Comparison of ENCODE assay signal across 18 cellular contexts in the genomic region with DNA sequence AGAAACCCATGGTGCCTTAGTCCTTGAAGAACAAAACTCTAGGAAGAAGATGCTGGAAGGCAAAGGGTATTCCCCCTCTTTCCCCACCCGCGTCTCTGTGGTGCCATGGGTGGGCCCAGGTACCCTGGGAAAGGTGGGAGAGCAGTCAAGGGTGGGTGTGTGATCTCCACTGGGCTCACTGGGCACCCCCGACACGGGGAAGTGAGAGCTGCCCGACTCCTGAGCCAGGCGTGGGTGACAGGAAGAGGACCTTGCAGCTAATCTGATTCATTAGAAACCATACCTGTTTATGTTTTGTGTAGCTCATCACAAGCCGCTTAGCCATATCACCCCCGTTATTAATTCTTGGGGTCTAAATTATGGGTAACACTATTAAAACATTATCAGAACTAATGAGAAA.
A peak's percentile ranks its signal among the peaks of the same experiment; 100 is the strongest.
DNase-seq lines count a peak whose midpoint lies in the region; ATAC-seq and TF ChIP-seq lines count a peak whose summit lies in the region.
"Had no signal": no experiment of that assay in that cellular context is flagged by ENCODE, and none has a peak within 500 bp of the region (broad histone marks: within the 10 kb centered on the region; RNA-seq: fewer than 3 reads in every experiment).

No MANE protein-coding gene starts in this region.

- no peak overlapping the region for H3K9ac ChIP-seq in iPS-15b (ENCODE audit: low read depth, low read length)
- H3K9ac ChIP-seq: BLaER1 had no signal

- no peak for ATAC-seq in WTC11
- no peak for ATAC-seq in GM19455 (IDR thresholded peaks at IDR 0.05; ENCODE audit: unreplicated experiment)
- no peak for ATAC-seq in HG03196 (IDR thresholded peaks at IDR 0.05; ENCODE audit: unreplicated experiment)
- ATAC-seq: left cardiac atrium had no signal

- intact Hi-C loops in activated naive CD4-positive, alpha-beta T cell treated with anti-CD3 and anti-CD28 coated beads for 36 hours (cut with micrococcal nuclease): no loop called here

- H3K36me3 Mint-ChIP-seq in activated naive CD4-positive, alpha-beta T cell treated with anti-CD3 and anti-CD28 coated beads, Interleukin-2, amount 50 U/mL, for 24 hours: no peaks in the 10 kb centered on the region
- no peaks in the 10 kb centered on the region for H3K36me3 Mint-ChIP-seq in activated naive CD4-positive, alpha-beta T cell treated with anti-CD3 and anti-CD28 coated beads for 36 hours (ENCODE audit: low read depth)
- H3K36me3 Mint-ChIP-seq in WTC11 (no peaks in the 10 kb centered on the region), type B pancreatic cell (peaks cover 3% of the 10 kb centered on the region)

- H3K27me3 ChIP-seq in iPS-15b (ENCODE audit: control insufficient read depth, insufficient read depth, low read length): peaks cover 50% of the 10 kb centered on the region

- POLR2A ChIA-PET in WTC11 (lab: Charles Lee): no interaction called here

- peak overlapping the region; percentile 48 for H3K4me3 ChIP-seq in iPS-15b (ENCODE audit: low read depth, low read length)
- H3K4me3 ChIP-seq: BLaER1 had no signal

- peaks cover 32% of the 10 kb centered on the region for H3K4me1 ChIP-seq in iPS-15b (ENCODE audit: control insufficient read depth, insufficient read depth, low read length)
- H3K4me1 ChIP-seq: BLaER1 had no signal

- no peak overlapping the region for H3K27ac Mint-ChIP-seq in activated naive CD4-positive, alpha-beta T cell treated with anti-CD3 and anti-CD28 coated beads, Interleukin-2, amount 50 U/mL, for 24 hours
- no peak overlapping the region for H3K27ac Mint-ChIP-seq in activated naive CD4-positive, alpha-beta T cell treated with anti-CD3 and anti-CD28 coated beads for 36 hours
- H3K27ac Mint-ChIP-seq in WTC11 (no peak overlapping the region), type B pancreatic cell (no peak overlapping the region)
- H3K27ac Mint-ChIP-seq: memory B cell, progenitor cell of endocrine pancreas had no signal

- peaks cover 5% of the 10 kb centered on the region for H3K4me1 Mint-ChIP-seq in activated naive CD4-positive, alpha-beta T cell treated with anti-CD3 and anti-CD28 coated beads, Interleukin-2, amount 50 U/mL, for 24 hours
- H3K4me1 Mint-ChIP-seq in activated naive CD4-positive, alpha-beta T cell treated with anti-CD3 and anti-CD28 coated beads for 36 hours (ENCODE audit: low read depth): peaks cover 3% of the 10 kb centered on the region
- H3K4me1 Mint-ChIP-seq in WTC11 (peaks cover 71% of the 10 kb centered on the region), type B pancreatic cell (ENCODE audit: unreplicated experiment) (peaks cover 14% of the 10 kb centered on the region)

- no peaks in the 10 kb centered on the region for H3K9me3 ChIP-seq in iPS-15b (ENCODE audit: control insufficient read depth, insufficient read depth, low read length)
- H3K9me3 ChIP-seq: adrenal gland had no signal

- CTCF ChIA-PET in activated naive CD4-positive, alpha-beta T cell treated with anti-CD3 and anti-CD28 coated beads for 36 hours (lab: Charles Lee): interaction anchor here (0.6 kb wide), 1 partner anchor 184 kb away, joined by 3 read pairs; no protein-coding TSS in a partner anchor
- CTCF ChIA-PET in WTC11 (lab: Charles Lee): no interaction called here

- H3K9me3 Mint-ChIP-seq in activated naive CD4-positive, alpha-beta T cell treated with anti-CD3 and anti-CD28 coated beads, Interleukin-2, amount 50 U/mL, for 24 hours: no peaks in the 10 kb centered on the region
- H3K9me3 Mint-ChIP-seq in activated naive CD4-positive, alpha-beta T cell treated with anti-CD3 and anti-CD28 coated beads for 36 hours: no peaks in the 10 kb centered on the region
- no peaks in the 10 kb centered on the region for H3K9me3 Mint-ChIP-seq in WTC11
- H3K9me3 Mint-ChIP-seq in type B pancreatic cell: no peaks in the 10 kb centered on the region
- H3K9me3 Mint-ChIP-seq: memory B cell had no signal

- H3K36me3 ChIP-seq in iPS-15b (ENCODE audit: control insufficient read depth, insufficient read depth, low read length): no peaks in the 10 kb centered on the region
- H3K36me3 ChIP-seq: adrenal gland, BLaER1 had no signal

- no peak for DNase-seq in activated naive CD4-positive, alpha-beta T cell treated with anti-CD3 and anti-CD28 coated beads for 36 hours
- DNase-seq in WTC11 (ENCODE audit: low spot score) (no peak), type B pancreatic cell (ENCODE audit: extremely low spot score, unreplicated experiment) (peak; percentile 61), DMS153 treated with DMSO at 0.1 percent for 48 hours (lab: John Stamatoyannopoulos, UW; ENCODE audit: unreplicated experiment) (no peak)
- DNase-seq: activated CD4-positive, alpha-beta T cell treated with anti-CD3 and anti-CD28 coated beads for 1 hour; glutamatergic neuron; left cardiac atrium; NCI-H187 treated with DMSO at 0.1 percent for 48 hours; NCI-H69; SW 1271 had no signal

- peaks cover 29% of the 10 kb centered on the region for H3K27me3 Mint-ChIP-seq in activated naive CD4-positive, alpha-beta T cell treated with anti-CD3 and anti-CD28 coated beads, Interleukin-2, amount 50 U/mL, for 24 hours
- H3K27me3 Mint-ChIP-seq in activated naive CD4-positive, alpha-beta T cell treated with anti-CD3 and anti-CD28 coated beads for 36 hours (ENCODE audit: low read depth): peaks cover 37% of the 10 kb centered on the region
- H3K27me3 Mint-ChIP-seq in WTC11 (ENCODE audit: low read depth) (peaks cover 46% of the 10 kb centered on the region), type B pancreatic cell (peaks cover 90% of the 10 kb centered on the region)

- TF ChIP-seq CTCF in WTC11 (IDR thresholded peaks at IDR 0.05) (no peak), type B pancreatic cell (conservative IDR thresholded peaks at IDR 0.05) (no peak)

- peak overlapping the region; percentile 47 for H3K4me3 Mint-ChIP-seq in activated naive CD4-positive, alpha-beta T cell treated with anti-CD3 and anti-CD28 coated beads, Interleukin-2, amount 50 U/mL, for 24 hours
- H3K4me3 Mint-ChIP-seq in activated naive CD4-positive, alpha-beta T cell treated with anti-CD3 and anti-CD28 coated beads for 36 hours: no peak overlapping the region
- H3K4me3 Mint-ChIP-seq in WTC11 (peak overlapping the region; percentile 41), type B pancreatic cell (peak overlapping the region; percentile 32)

TF ChIP-seq in WTC11, 78 proteins besides CTCF, POLR2A, EP300 and RAD21 (continues in another document):
- TF ChIP-seq ZBTB21 (CRISPR knock-in tag; IDR thresholded peaks at IDR 0.05; ENCODE audit: borderline replicate concordance) (no peak), JAZF1 (CRISPR knock-in tag; IDR thresholded peaks at IDR 0.05) (no peak), NFE2L1 (CRISPR knock-in tag; IDR thresholded peaks at IDR 0.05) (no peak), ZNF219 (CRISPR knock-in tag; IDR thresholded peaks at IDR 0.05; ENCODE audit: borderline replicate concordance) (no peak), FOXJ3 (CRISPR knock-in tag; IDR thresholded peaks at IDR 0.05; ENCODE audit: borderline replicate concordance) (no peak), ZNF317 (CRISPR knock-in tag; IDR thresholded peaks at IDR 0.05; ENCODE audit: borderline replicate concordance, low read depth) (no peak), HMGA2 (CRISPR knock-in tag; IDR thresholded peaks at IDR 0.05) (no peak), GTF2I (CRISPR knock-in tag; conservative IDR thresholded peaks at IDR 0.05) (no peak), TCF7 (CRISPR knock-in tag; IDR thresholded peaks at IDR 0.05; ENCODE audit: low read depth) (no peak), ELF4 (CRISPR knock-in tag; IDR thresholded peaks at IDR 0.05; ENCODE audit: low read depth) (no peak)
- TF ChIP-seq, protein P1, sequence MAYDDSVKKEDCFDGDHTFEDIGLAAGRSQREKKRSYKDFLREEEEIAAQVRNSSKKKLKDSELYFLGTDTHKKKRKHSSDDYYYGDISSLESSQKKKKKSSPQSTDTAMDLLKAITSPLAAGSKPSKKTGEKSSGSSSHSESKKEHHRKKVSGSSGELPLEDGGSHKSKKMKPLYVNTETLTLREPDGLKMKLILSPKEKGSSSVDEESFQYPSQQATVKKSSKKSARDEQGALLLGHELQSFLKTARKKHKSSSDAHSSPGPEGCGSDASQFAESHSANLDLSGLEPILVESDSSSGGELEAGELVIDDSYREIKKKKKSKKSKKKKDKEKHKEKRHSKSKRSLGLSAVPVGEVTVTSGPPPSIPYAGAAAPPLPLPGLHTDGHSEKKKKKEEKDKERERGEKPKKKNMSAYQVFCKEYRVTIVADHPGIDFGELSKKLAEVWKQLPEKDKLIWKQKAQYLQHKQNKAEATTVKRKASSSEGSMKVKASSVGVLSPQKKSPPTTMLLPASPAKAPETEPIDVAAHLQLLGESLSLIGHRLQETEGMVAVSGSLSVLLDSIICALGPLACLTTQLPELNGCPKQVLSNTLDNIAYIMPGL (CRISPR knock-in tag; IDR thresholded peaks at IDR 0.05): no peak
- TF ChIP-seq, protein P2, sequence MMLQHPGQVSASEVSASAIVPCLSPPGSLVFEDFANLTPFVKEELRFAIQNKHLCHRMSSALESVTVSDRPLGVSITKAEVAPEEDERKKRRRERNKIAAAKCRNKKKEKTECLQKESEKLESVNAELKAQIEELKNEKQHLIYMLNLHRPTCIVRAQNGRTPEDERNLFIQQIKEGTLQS (CRISPR knock-in tag; conservative IDR thresholded peaks at IDR 0.05): no peak
- TF ChIP-seq, protein P3, sequence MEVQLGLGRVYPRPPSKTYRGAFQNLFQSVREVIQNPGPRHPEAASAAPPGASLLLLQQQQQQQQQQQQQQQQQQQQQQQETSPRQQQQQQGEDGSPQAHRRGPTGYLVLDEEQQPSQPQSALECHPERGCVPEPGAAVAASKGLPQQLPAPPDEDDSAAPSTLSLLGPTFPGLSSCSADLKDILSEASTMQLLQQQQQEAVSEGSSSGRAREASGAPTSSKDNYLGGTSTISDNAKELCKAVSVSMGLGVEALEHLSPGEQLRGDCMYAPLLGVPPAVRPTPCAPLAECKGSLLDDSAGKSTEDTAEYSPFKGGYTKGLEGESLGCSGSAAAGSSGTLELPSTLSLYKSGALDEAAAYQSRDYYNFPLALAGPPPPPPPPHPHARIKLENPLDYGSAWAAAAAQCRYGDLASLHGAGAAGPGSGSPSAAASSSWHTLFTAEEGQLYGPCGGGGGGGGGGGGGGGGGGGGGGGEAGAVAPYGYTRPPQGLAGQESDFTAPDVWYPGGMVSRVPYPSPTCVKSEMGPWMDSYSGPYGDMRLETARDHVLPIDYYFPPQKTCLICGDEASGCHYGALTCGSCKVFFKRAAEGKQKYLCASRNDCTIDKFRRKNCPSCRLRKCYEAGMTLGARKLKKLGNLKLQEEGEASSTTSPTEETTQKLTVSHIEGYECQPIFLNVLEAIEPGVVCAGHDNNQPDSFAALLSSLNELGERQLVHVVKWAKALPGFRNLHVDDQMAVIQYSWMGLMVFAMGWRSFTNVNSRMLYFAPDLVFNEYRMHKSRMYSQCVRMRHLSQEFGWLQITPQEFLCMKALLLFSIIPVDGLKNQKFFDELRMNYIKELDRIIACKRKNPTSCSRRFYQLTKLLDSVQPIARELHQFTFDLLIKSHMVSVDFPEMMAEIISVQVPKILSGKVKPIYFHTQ (CRISPR knock-in tag; IDR thresholded peaks at IDR 0.05): no peak
